ENCODE assay signal across 23 cellular contexts in genomic region chr4:114312349-114312748, GRCh38.
DNase-seq lines count a peak whose midpoint lies in the region; ATAC-seq, FAIRE-seq and TF ChIP-seq lines count a peak whose summit lies in the region.
"Had no signal": no experiment of that assay in that cellular context is flagged by ENCODE, and none has a peak within 500 bp of the region (broad histone marks: within the 10 kb centered on the region; RNA-seq: fewer than 3 reads in every experiment).

No MANE protein-coding gene starts in this region.

- no peaks in the 10 kb centered on the region; a peak in 1 of 7 replicates for H3K27me3 ChIP-seq in H1 (replicated peaks in 1 of 4; ENCODE audit: control insufficient read depth in 3 of 4, extremely low read depth in 1 of 4, insufficient read depth in 3 of 4, low read length in 3 of 4)
- no peaks in the 10 kb centered on the region for H3K27me3 ChIP-seq in ascending aorta
- H3K27me3 ChIP-seq: body of pancreas, upper lobe of left lung had no signal

- POLR2A ChIA-PET in H1 (lab: Charles Lee; ENCODE audit: partially characterized antibody) (interaction anchor here (1.0 kb wide), 1 partner anchor 36 kb away, joined by 4 read pairs; no protein-coding TSS in a partner anchor), HEK293T (lab: Yijun Ruan, JAX) (no interaction called here)

- no peak overlapping the region for H2BK12ac ChIP-seq in H1 (ENCODE audit: low read depth, low read length)

- TF ChIP-seq RAD21 in H1 (IDR thresholded peaks at IDR 0.05 in 1 of 2, conservative IDR thresholded peaks at IDR 0.05 in 1 of 2; ENCODE audit: low read depth in 2 of 2, low read length in 2 of 2): no peak

- H3K4me3 ChIP-seq in H1 (ENCODE audit: extremely low read depth in 1 of 4, insufficient read depth in 2 of 4, low read depth in 3 of 4, low read length in 4 of 4): no peak overlapping the region
- H3K4me3 ChIP-seq in ascending aorta: no peak overlapping the region
- H3K4me3 ChIP-seq: body of pancreas, psoas muscle, SK-N-MC, upper lobe of left lung had no signal

- H4K8ac ChIP-seq in H1 (ENCODE audit: extremely low read depth, insufficient read depth, low read length): no peak overlapping the region

- H3K23ac ChIP-seq in H1 (ENCODE audit: insufficient read length): no peak overlapping the region

- H3K14ac ChIP-seq in H1 (ENCODE audit: insufficient read length): no peak overlapping the region

- H2BK120ac ChIP-seq in H1 (replicated peaks; ENCODE audit: low read depth, low read length): no peak overlapping the region

- TF ChIP-seq POLR2A in H1 (IDR thresholded peaks at IDR 0.05; ENCODE audit: control extremely low read depth in 1 of 2, low read depth in 2 of 2, low read length in 2 of 2): no peak

- no peak for TF ChIP-seq EP300 in H1 (IDR thresholded peaks at IDR 0.05; ENCODE audit: borderline replicate concordance in 1 of 2, low read depth in 2 of 2, low read length in 2 of 2)

- H3K4ac ChIP-seq in H1 (replicated peaks; ENCODE audit: insufficient read length, low read depth, low read length): no peak overlapping the region

- H2BK15ac ChIP-seq in H1 (ENCODE audit: low read length): no peak overlapping the region

- no peak overlapping the region for H2AFZ ChIP-seq in H1 (ENCODE audit: low read length)

- peak; percentile 1 to 57 (median 17) for DNase-seq in NCI-H1417 (lab: John Stamatoyannopoulos, UW)
- no peak for DNase-seq in NCI-H1417 treated with DMSO at 0.1 percent for 48 hours (lab: John Stamatoyannopoulos, UW)
- DNase-seq in NCI-H2171 treated with DMSO at 0.1 percent for 48 hours (lab: John Stamatoyannopoulos, UW): peak; percentile 67
- no peak for DNase-seq in H1 (ENCODE audit: low read depth in 1 of 2, low spot score in 2 of 2)
- DNase-seq in HEK293T (ENCODE audit: extremely low spot score): no peak
- no peak for DNase-seq in activated effector memory CD4-positive, alpha-beta T cell treated with anti-CD3 and anti-CD28 coated beads, Interleukin-2, amount 50 U/mL, for 16 hours
- no peak for DNase-seq in ascending aorta (ENCODE audit: low spot score in 2 of 2)
- DNase-seq: 8988T; activated CD8-positive, alpha-beta T cell treated with anti-CD3 and anti-CD28 coated beads, Interleukin-2, amount 10 ng/mL, durations not matched to agents 7 days and 5 days; CD4-positive, alpha-beta memory T cell; cerebellar nuclear complex; DMS79 treated with DMSO at 0.1 percent for 48 hours; head of caudate nucleus; Kasumi-1; kidney glomerular epithelial cell; mammary epithelial cell; NCI-H2227 treated with DMSO at 0.1 percent for 48 hours; psoas muscle; upper lobe of left lung had no signal

- no peak for TF ChIP-seq CTCF in H1 (IDR thresholded peaks at IDR 0.05; ENCODE audit: control extremely low read depth in 1 of 3, insufficient read depth in 1 of 3, low read depth in 1 of 3, low read length in 3 of 3)
- no peak for TF ChIP-seq CTCF in ascending aorta (IDR thresholded peaks at IDR 0.05)

- H2AK5ac ChIP-seq in H1 (ENCODE audit: low read depth, low read length): no peak overlapping the region

- no peak overlapping the region for H3K27ac ChIP-seq in H1 (ENCODE audit: low read depth, low read length)
- H3K27ac ChIP-seq in ascending aorta: no peak overlapping the region
- H3K27ac ChIP-seq: body of pancreas, HL-60, psoas muscle, SK-N-MC, upper lobe of left lung had no signal

- H3K9me3 ChIP-seq in H1 (ENCODE audit: insufficient read depth in 2 of 2, low read depth in 1 of 2, low read length in 1 of 2) (no peaks in the 10 kb centered on the region; a peak in 1 of 4 replicates), ascending aorta (no peaks in the 10 kb centered on the region)
- H3K9me3 ChIP-seq: psoas muscle, upper lobe of left lung had no signal

- no peak overlapping the region for H3K4me2 ChIP-seq in H1 (ENCODE audit: insufficient read depth in 1 of 2, low read depth in 2 of 2, low read length in 2 of 2)

- no peak overlapping the region for H3K9ac ChIP-seq in H1 (replicated peaks in 1 of 4; ENCODE audit: extremely low read depth in 1 of 4, low read depth in 3 of 4, low read length in 3 of 4)

- H3K36me3 ChIP-seq in H1 (ENCODE audit: control insufficient read depth in 2 of 4, insufficient read depth in 4 of 4, low read length in 3 of 4): no peaks in the 10 kb centered on the region
- H3K36me3 ChIP-seq in ascending aorta: no peaks in the 10 kb centered on the region
- H3K36me3 ChIP-seq: upper lobe of left lung had no signal

- H3K79me2 ChIP-seq in H1 (ENCODE audit: control insufficient read depth in 1 of 2, insufficient read depth in 2 of 2, low read length in 2 of 2): no peaks in the 10 kb centered on the region

- H3K23me2 ChIP-seq in H1 (ENCODE audit: low read depth, low read length): no peaks in the 10 kb centered on the region

- H3K4me1 ChIP-seq in H1 (replicated peaks in 1 of 4; ENCODE audit: control insufficient read depth in 3 of 4, insufficient read depth in 4 of 4, low read length in 3 of 4): no peaks in the 10 kb centered on the region
- no peaks in the 10 kb centered on the region for H3K4me1 ChIP-seq in ascending aorta
- H3K4me1 ChIP-seq: body of pancreas, psoas muscle, upper lobe of left lung had no signal

- H3K56ac ChIP-seq in H1 (replicated peaks; ENCODE audit: insufficient read length, low read depth, low read length): no peak overlapping the region

- CTCF ChIA-PET in H1 (lab: Charles Lee; ENCODE audit: partially characterized antibody) (interaction anchor here (0.6 kb wide), 1 partner anchor 240 kb away, joined by 3 read pairs; no protein-coding TSS in a partner anchor), HEK293T (lab: Yijun Ruan, JAX) (no interaction called here)

- H4K5ac ChIP-seq in H1 (ENCODE audit: insufficient read length, low read depth, low read length): no peak overlapping the region

- ATAC-seq in GM19395 (IDR thresholded peaks at IDR 0.05; ENCODE audit: unreplicated experiment): peak; percentile 57
- ATAC-seq: activated CD8-positive, alpha-beta T cell treated with anti-CD3 and anti-CD28 coated beads, Interleukin-2, amount 10 ng/mL, durations not matched to agents 7 days and 5 days; body of pancreas; psoas muscle had no signal

- H3K18ac ChIP-seq in H1 (ENCODE audit: extremely low read depth, low read length): no peak overlapping the region

- no peak for FAIRE-seq in H1 (lab: Jason Lieb, UNC)

- no peaks in the 10 kb centered on the region for H4K20me1 ChIP-seq in H1 (replicated peaks in 1 of 2; ENCODE audit: control insufficient read depth in 1 of 2, insufficient read depth in 2 of 2, low read length in 2 of 2)

- H4K91ac ChIP-seq in H1 (replicated peaks; ENCODE audit: insufficient read length, low read length): no peak overlapping the region

- H3K79me1 ChIP-seq in H1 (ENCODE audit: low read depth, low read length): no peaks in the 10 kb centered on the region

- 63% methylated on average over 3 of the region's 3 CpGs; no CpG with 5 or more reads in 1 of the 2 experiments for WGBS in H1 (ENCODE audit: extremely low coverage in 1 of 2, insufficient coverage in 1 of 2, insufficient read length in 1 of 2, insufficient replicate concordance in 2 of 2, low coverage in 1 of 2, low lambda C conversion rate in 2 of 2, missing lambda C conversion rate in 1 of 2), 2 experiments

- intact Hi-C loops in ascending aorta (cut with DNase I): loop anchor here (5.0 kb wide), 1 partner anchor 95 kb away; no protein-coding TSS in a partner anchor

- H2BK5ac ChIP-seq in H1 (ENCODE audit: low read depth, low read length): no peak overlapping the region

- H2BK20ac ChIP-seq in H1 (ENCODE audit: low read length): no peak overlapping the region

TF ChIP-seq in H1, 55 proteins besides CTCF, POLR2A, EP300 and RAD21:
- TF ChIP-seq E2F6 (IDR thresholded peaks at IDR 0.05): peak; percentile 52
- TF ChIP-seq PHF8 (conservative IDR thresholded peaks at IDR 0.05; ENCODE audit: low read depth, low read length): no peak
- no peak for TF ChIP-seq KDM4A (IDR thresholded peaks at IDR 0.05; ENCODE audit: low read depth, low read length, severe bottlenecking)
- peak; percentile 60 for TF ChIP-seq USF2 (IDR thresholded peaks at IDR 0.05; ENCODE audit: low read length)

TF ChIP-seq in HEK293T, 16 proteins besides CTCF, POLR2A, EP300 and RAD21:
- TF ChIP-seq SP1 (IDR thresholded peaks at IDR 0.05): no peak
- TF ChIP-seq FOXM1 (IDR thresholded peaks at IDR 0.05; ENCODE audit: borderline replicate concordance): no peak
- TF ChIP-seq FOXK2 (IDR thresholded peaks at IDR 0.05): no peak
- no peak for TF ChIP-seq L3MBTL2 (conservative IDR thresholded peaks at IDR 0.05)
- TF ChIP-seq PKNOX1 (IDR thresholded peaks at IDR 0.05): no peak
- TF ChIP-seq SUZ12 (IDR thresholded peaks at IDR 0.05): no peak
- no peak for TF ChIP-seq LEF1 (IDR thresholded peaks at IDR 0.05; ENCODE audit: borderline replicate concordance)
- no peak for TF ChIP-seq ELF4 (IDR thresholded peaks at IDR 0.05)
- no peak for TF ChIP-seq HDGF (IDR thresholded peaks at IDR 0.05; ENCODE audit: borderline replicate concordance)
- TF ChIP-seq CTBP1 (IDR thresholded peaks at IDR 0.05; ENCODE audit: borderline replicate concordance): no peak
- no peak for TF ChIP-seq ARNT (IDR thresholded peaks at IDR 0.05)
- no peak for TF ChIP-seq BHLHE40 (IDR thresholded peaks at IDR 0.05; ENCODE audit: borderline replicate concordance)
- TF ChIP-seq ZNF384 (IDR thresholded peaks at IDR 0.05): no peak
- TF ChIP-seq FOXA1 (IDR thresholded peaks at IDR 0.05): no peak
- no peak for TF ChIP-seq NFRKB (IDR thresholded peaks at IDR 0.05)
- TF ChIP-seq TARDBP (IDR thresholded peaks at IDR 0.05): no peak

Comparison
In these comparisons a context has a peak if more than half of its experiments do, and no peak if none do; other contexts are left out.
1. DNase-seq: peak in NCI-H1417 (3 of 3) and NCI-H2171 treated with DMSO at 0.1 percent for 48 hours (single experiment); none in NCI-H1417 treated with DMSO at 0.1 percent for 48 hours (single experiment), H1 (0 of 2), HEK293T (single experiment), activated effector memory CD4-positive, alpha-beta T cell treated with anti-CD3 and anti-CD28 coated beads, Interleukin-2, amount 50 U/mL, for 16 hours (single experiment) and ascending aorta (0 of 2).